18 cellular contexts compared by ENCODE assay signal in the genomic region with DNA sequence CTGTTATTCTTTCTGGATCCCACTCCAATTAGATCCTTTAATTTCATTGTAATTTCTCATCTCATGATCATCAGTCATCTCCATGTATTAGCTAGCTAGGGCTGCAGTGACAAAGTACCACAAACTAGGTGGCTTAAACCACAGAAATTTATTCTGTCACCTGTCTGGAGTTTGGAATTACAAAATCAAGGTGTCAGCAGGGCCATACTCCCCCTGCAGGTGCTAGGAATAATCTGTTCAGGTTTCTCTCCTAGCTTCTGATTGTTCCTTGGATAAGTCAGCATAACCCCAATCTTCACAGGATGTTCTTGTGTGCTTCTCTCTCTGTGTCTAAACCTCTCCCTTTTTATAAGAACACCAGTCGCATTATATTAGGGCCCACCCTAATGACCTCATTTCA. TPM values are rescaled to one million over a fixed set of nuclear protein-coding genes. Genes with fewer than 3 reads are reported as not detected.
DNase-seq lines count a peak whose midpoint lies in the region; ATAC-seq and TF ChIP-seq lines count a peak whose summit lies in the region.
"Had no signal": no experiment of that assay in that cellular context is flagged by ENCODE, and none has a peak within 500 bp of the region (broad histone marks: within the 10 kb centered on the region; RNA-seq: fewer than 3 reads in every experiment).

No MANE protein-coding gene starts in this region.

- H3K4me3 ChIP-seq in HFF-Myc (replicated peaks; ENCODE audit: low read depth, low read length) (no peak overlapping the region), SU-DHL-6 (ENCODE audit: insufficient read depth, low read length, poor library complexity, severe bottlenecking) (no peak overlapping the region)
- H3K4me3 ChIP-seq: testis had no signal

- no peak overlapping the region for H3K9ac ChIP-seq in SU-DHL-6 (ENCODE audit: low read length)

- peaks cover 15% of the 10 kb centered on the region; the same call in 1 of the 2 replicates for H3K9me3 ChIP-seq in SU-DHL-6 (ENCODE audit: insufficient read depth, low read length)
- H3K9me3 ChIP-seq: testis had no signal

- H3K79me2 ChIP-seq in SU-DHL-6 (ENCODE audit: insufficient read depth, low read length) = no peaks in the 10 kb centered on the region

- H3F3A ChIP-seq in SU-DHL-6 (ENCODE audit: insufficient read depth) = no peaks in the 10 kb centered on the region

- no peaks in the 10 kb centered on the region for H4K20me1 ChIP-seq in SU-DHL-6 (ENCODE audit: low read depth, low read length)

- TF ChIP-seq CTCF in HFF-Myc (IDR thresholded peaks at IDR 0.05; ENCODE audit: low read depth, low read length, missing control alignments) = peak; percentile 12
- TF ChIP-seq CTCF in SU-DHL-6 (IDR thresholded peaks at IDR 0.05; ENCODE audit: insufficient read depth, low read length, poor library complexity, severe bottlenecking) = peak; percentile 17

- H3K4me2 ChIP-seq in SU-DHL-6 (ENCODE audit: low read depth, low read length, poor library complexity, severe bottlenecking) = no peak overlapping the region

- intact Hi-C loops in Right ventricle myocardium inferior (cut with DNase I) = no loop called here

- H3K27me3 ChIP-seq in SU-DHL-6 (ENCODE audit: low read length) = no peaks in the 10 kb centered on the region
- H3K27me3 ChIP-seq: testis had no signal

- ATAC-seq in Right ventricle myocardium inferior = no peak
- ATAC-seq: activated naive CD8-positive, alpha-beta T cell treated with anti-CD3 and anti-CD28 coated beads, Interleukin-2, amount 50 U/mL, for 24 hours; natural killer cell treated with Interleukin-12 subunit alpha and Interleukin-12 subunit beta and Interleukin-15 and Interleukin-18, amount 100 ng/mL, for 72 hours had no signal

- H3K36me3 ChIP-seq in SU-DHL-6 (ENCODE audit: low read length) = no peaks in the 10 kb centered on the region

- H3K9me2 ChIP-seq in SU-DHL-6 (replicated peaks; ENCODE audit: insufficient read depth, low read length) = no peaks in the 10 kb centered on the region

- H3K27ac ChIP-seq in SU-DHL-6 (ENCODE audit: low read depth, low read length) = no peak overlapping the region
- H3K27ac ChIP-seq: testis had no signal

- H2AFZ ChIP-seq in SU-DHL-6 (ENCODE audit: low read depth, low read length, severe bottlenecking) = no peak overlapping the region

- DNase-seq in DMS 273 (lab: John Stamatoyannopoulos, UW; ENCODE audit: unreplicated experiment) (peak; percentile 18), DMS 273 treated with DMSO at 0.1 percent for 48 hours (lab: John Stamatoyannopoulos, UW) (no peak), HFF-Myc (ENCODE audit: extremely low read depth, low read depth) (no peak), iPS-NIHi7 (ENCODE audit: extremely low spot score) (peak; percentile 20), NCI-H345 treated with DMSO at 0.1 percent for 48 hours (lab: John Stamatoyannopoulos, UW; ENCODE audit: unreplicated experiment) (no peak), NCI-H1436 treated with DMSO at 0.1 percent for 48 hours (lab: John Stamatoyannopoulos, UW) (no peak), Right ventricle myocardium inferior (ENCODE audit: missing footprints) (no peak)
- DNase-seq: activated CD4-positive, alpha-beta T cell treated with anti-CD3 and anti-CD28 coated beads for 48 hours; activated naive CD8-positive, alpha-beta T cell treated with anti-CD3 and anti-CD28 coated beads, Interleukin-2, amount 50 U/mL, for 24 hours; CD4-positive, alpha-beta T cell; central memory CD4-positive, alpha-beta T cell; foreskin melanocyte; NCI-H345; stimulated activated CD4-positive, alpha-beta T cell treated with anti-CD3 and anti-CD28 coated beads, Interleukin-2, amount 100 ng/mL, for 24 hours; T-helper 9 cell; testis had no signal

RNA-seq across cellular contexts. Expression of gene BEND6, which starts 40.4 kb away (rescaled TPM):
- 0.30 TPM for total RNA-seq in Right ventricle myocardium inferior
- total RNA-seq: CD4-positive, alpha-beta T cell had no signal

RNA-seq across cellular contexts. Expression of gene KIAA1586, which starts 51.1 kb away (rescaled TPM):
- 6.4 TPM for total RNA-seq in Right ventricle myocardium inferior

Comparison
In these comparisons a context has a peak if more than half of its experiments do, and no peak if none do; other contexts are left out.
1. DNase-seq: peak in DMS 273 (single experiment) and iPS-NIHi7 (single experiment); none in DMS 273 treated with DMSO at 0.1 percent for 48 hours (single experiment), HFF-Myc (single experiment), NCI-H345 treated with DMSO at 0.1 percent for 48 hours (single experiment), NCI-H1436 treated with DMSO at 0.1 percent for 48 hours (single experiment) and Right ventricle myocardium inferior (single experiment).